ENCODE assay signal across 8 cellular contexts in genomic region chr15:62066663-62067447, GRCh38. TPM values are rescaled to one million over a fixed set of nuclear protein-coding genes. Genes with fewer than 3 reads are reported as not detected.
DNase-seq lines count a peak whose midpoint lies in the region; ATAC-seq and TF ChIP-seq lines count a peak whose summit lies in the region.

C2CD4A (plus strand) TSS chr15:62066977; CDS start chr15:62067614, 637 bp downstream.

- ATAC-seq in GM23338 (peak; percentile 90), esophagus mucosa (peak; percentile 64), HG03139 (IDR thresholded peaks at IDR 0.05; ENCODE audit: unreplicated experiment) (no peak)
- peak; percentile 84 for ATAC-seq in stimulated activated memory B cell treated with anti-CD40 and anti-IgM and Interleukin-4, amounts not matched to agents 10 μg/mL and 1 μg/mL and 100 μg/mL, for 72 hours

- no peaks in the 10 kb centered on the region for H3K9me2 ChIP-seq in GM23338 (ENCODE audit: insufficient read depth)

- H2AFZ ChIP-seq in GM23338, result peak within 1 kb of the TSS; percentile 94

- H3K36me3 Mint-ChIP-seq in GM23338 (ENCODE audit: low read depth), result no peaks in the 10 kb centered on the region; the same call in 2 of the 3 replicates
- H3K36me3 Mint-ChIP-seq in stimulated activated memory B cell treated with anti-CD40 and anti-IgM and Interleukin-4, amounts not matched to agents 10 μg/mL and 1 μg/mL and 100 μg/mL, for 72 hours, result no peaks in the 10 kb centered on the region

- DNase-seq in Ammon's horn (ENCODE audit: low spot score), result peak; percentile 31
- DNase-seq in GM23338 (ENCODE audit: low spot score), result peak; percentile 97
- DNase-seq in NCI-H526 treated with DMSO at 0.1 percent for 48 hours (lab: John Stamatoyannopoulos, UW), result peak; percentile 86
- DNase-seq in activated T-cell treated with anti-CD3 and anti-CD28 coated beads, Interleukin-2, amount 50 U/mL, for 1 hour, result peak; percentile 69
- DNase-seq in myocyte (ENCODE audit: low read depth), result peak; percentile 50

- H3F3A ChIP-seq in GM23338 (replicated peaks; ENCODE audit: low read depth), result peaks cover 4% of the 10 kb centered on the region; the same call in 1 of the 2 replicates

- no peaks in the 10 kb centered on the region for H3K9me3 Mint-ChIP-seq in GM23338
- H3K9me3 Mint-ChIP-seq in stimulated activated memory B cell treated with anti-CD40 and anti-IgM and Interleukin-4, amounts not matched to agents 10 μg/mL and 1 μg/mL and 100 μg/mL, for 72 hours, result no peaks in the 10 kb centered on the region

- peak within 1 kb of the TSS; percentile 83 for H3K4me2 ChIP-seq in GM23338

- H3K27ac Mint-ChIP-seq in GM23338, result no peak within 1 kb of the TSS
- peak within 1 kb of the TSS; percentile 48 for H3K27ac Mint-ChIP-seq in stimulated activated memory B cell treated with anti-CD40 and anti-IgM and Interleukin-4, amounts not matched to agents 10 μg/mL and 1 μg/mL and 100 μg/mL, for 72 hours

- no peaks in the 10 kb centered on the region; the same call in 1 of the 2 replicates for H4K20me1 ChIP-seq in GM23338 (replicated peaks; ENCODE audit: insufficient read depth)

- no peaks in the 10 kb centered on the region for H3K36me3 ChIP-seq in GM23338 (ENCODE audit: insufficient read depth)

- peak within 1 kb of the TSS; percentile 58 for H3K4me3 ChIP-seq in GM23338

- H3K79me2 ChIP-seq in GM23338 (replicated peaks; ENCODE audit: insufficient read depth), result no peaks in the 10 kb centered on the region

- H3K27me3 ChIP-seq in GM23338 (ENCODE audit: insufficient read depth), result peaks cover 79% of the 10 kb centered on the region

- H3K4me3 Mint-ChIP-seq in GM23338, result peak within 1 kb of the TSS; percentile 73
- peak within 1 kb of the TSS; percentile 73 for H3K4me3 Mint-ChIP-seq in stimulated activated memory B cell treated with anti-CD40 and anti-IgM and Interleukin-4, amounts not matched to agents 10 μg/mL and 1 μg/mL and 100 μg/mL, for 72 hours

- TF ChIP-seq CTCF in GM23338 (conservative IDR thresholded peaks at IDR 0.05; ENCODE audit: low read depth in 2 of 2), result peak in 1 of 2 experiments; percentile 29; a peak in 2 of 4 replicates

- no peak within 1 kb of the TSS for H3K27ac ChIP-seq in GM23338 (ENCODE audit: low read depth)

- peaks cover 38% of the 10 kb centered on the region for H3K27me3 Mint-ChIP-seq in GM23338 (ENCODE audit: insufficient read depth, low read depth, poor library complexity)
- H3K27me3 Mint-ChIP-seq in stimulated activated memory B cell treated with anti-CD40 and anti-IgM and Interleukin-4, amounts not matched to agents 10 μg/mL and 1 μg/mL and 100 μg/mL, for 72 hours, result peaks cover 9% of the 10 kb centered on the region

- H3K4me1 Mint-ChIP-seq in GM23338, result peaks cover 13% of the 10 kb centered on the region
- H3K4me1 Mint-ChIP-seq in stimulated activated memory B cell treated with anti-CD40 and anti-IgM and Interleukin-4, amounts not matched to agents 10 μg/mL and 1 μg/mL and 100 μg/mL, for 72 hours, result peaks cover 22% of the 10 kb centered on the region

- H3K4me1 ChIP-seq in GM23338 (ENCODE audit: insufficient read depth), result peaks cover 18% of the 10 kb centered on the region; the same call in 1 of the 2 replicates

TF ChIP-seq in GM23338, 12 proteins besides CTCF, POLR2A, EP300 and RAD21 (continues in another document):
- peak; percentile 68 for TF ChIP-seq REST (IDR thresholded peaks at IDR 0.05; ENCODE audit: unreplicated experiment)
- no peak for TF ChIP-seq ZNF114 (CRISPR knock-in tag; IDR thresholded peaks at IDR 0.05)
- 0 out of 2 replicates have a peak, but pooled peaks have one; percentile 17 for TF ChIP-seq POLR2AphosphoS5 (IDR thresholded peaks at IDR 0.05; ENCODE audit: low read depth)
- TF ChIP-seq ZNF462 (CRISPR knock-in tag; IDR thresholded peaks at IDR 0.05), result no peak

RNA-seq across cellular contexts. Expression of gene C2CD4A, which starts in this region (rescaled TPM):
- total RNA-seq in GM23338 (2014; rRNA removed; shearing (Covaris generic)), result 0.07 and 0.19 TPM in 2 replicates
- polyA plus RNA-seq in GM23338 (2016; fragmentation: Nextera tagmentation; extraction: Ambion mirVana), result 0.30 TPM in 1 of 2 replicates, not detected in the other
- total RNA-seq in esophagus mucosa (0.44 TPM), myocyte (not detected in 2 replicates)
- polyA plus RNA-seq in myocyte (2012), result not detected

Comparison
In these comparisons a context has a peak if more than half of its experiments do, and no peak if none do; other contexts are left out.
1. Peak in DNase-seq, ATAC-seq, H3K4me3 ChIP-seq and H3K4me2 ChIP-seq in GM23338; RNA of the gene not detected or under 1 TPM.
2. Peak in ATAC-seq in esophagus mucosa; RNA of the gene not detected or under 1 TPM.
3. Peak in DNase-seq in myocyte; RNA of the gene not detected or under 1 TPM.
4. DNase-seq: peak in every context shown above with its lines; median percentile 97 in GM23338; 86 in NCI-H526 treated with DMSO at 0.1 percent for 48 hours; 69 in activated T-cell treated with anti-CD3 and anti-CD28 coated beads, Interleukin-2, amount 50 U/mL, for 1 hour; 50 in myocyte; 31 in Ammon's horn.